Comparison of ENCODE assay signal across 11 cellular contexts in the genomic region with DNA sequence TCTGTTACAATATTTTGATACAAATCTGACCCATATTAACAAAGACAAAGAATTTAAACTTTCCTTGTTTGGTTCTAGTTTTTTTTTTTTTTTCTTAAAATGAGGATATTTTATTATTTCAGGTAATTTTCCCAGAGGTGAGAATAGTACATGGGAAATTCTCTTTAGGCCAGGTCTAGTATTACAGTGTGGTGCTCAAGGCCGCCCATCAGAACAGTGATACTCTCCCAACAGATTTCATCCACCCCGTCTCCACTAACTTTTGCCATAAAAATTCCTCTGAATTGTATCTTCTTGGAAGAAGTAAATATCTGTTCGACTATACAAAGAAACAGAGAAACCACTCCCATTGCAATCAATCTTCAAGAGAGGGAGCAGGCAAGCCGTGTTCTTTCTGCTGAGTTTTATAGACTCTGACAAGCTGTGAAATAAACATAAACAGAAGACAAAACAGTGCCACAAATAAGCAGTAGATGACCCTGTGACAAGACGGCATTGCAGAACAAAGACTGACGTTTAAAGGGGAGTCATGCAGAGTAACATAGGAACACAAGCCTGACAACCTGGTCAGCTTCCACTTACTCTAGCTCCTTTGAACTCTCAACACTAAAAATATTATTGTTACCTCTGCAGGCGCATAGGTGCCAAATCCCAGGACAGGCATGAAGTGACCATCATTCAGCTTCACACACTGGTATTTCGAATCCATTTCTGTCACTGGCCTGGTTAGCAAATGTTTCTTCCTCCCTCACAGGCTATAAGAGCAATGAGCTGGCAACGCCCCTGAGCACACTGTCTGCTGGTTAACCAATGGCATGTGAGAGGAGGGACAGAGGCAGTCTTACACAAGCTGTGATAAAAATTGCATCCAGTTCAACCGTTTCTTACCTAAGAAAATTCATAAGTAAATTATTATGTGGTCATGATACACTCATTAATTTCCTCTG. TPM values are rescaled to one million over a fixed set of nuclear protein-coding genes. Genes with fewer than 3 reads are reported as not detected.
DNase-seq lines count a peak whose midpoint lies in the region; ATAC-seq and TF ChIP-seq lines count a peak whose summit lies in the region.
"Not testable (repeated sequence)": the region's sequence is repeated elsewhere in the genome, so short reads cannot be mapped to it uniquely, and the experiment has no call there.
"Had no signal": no experiment of that assay in that cellular context is flagged by ENCODE, and none has a peak within 500 bp of the region (broad histone marks: within the 10 kb centered on the region; RNA-seq: fewer than 3 reads in every experiment).

A gene (minus strand): TSS at position 731 of the 947 bp plus-strand sequence. CDS start 22 bp downstream, at position 709.

- H4K8ac ChIP-seq in IMR-90 (ENCODE audit: low read depth in 2 of 2, low read length in 2 of 2): not testable (repeated sequence)

- TF ChIP-seq RAD21 in IMR-90 (IDR thresholded peaks at IDR 0.05; ENCODE audit: low read length); neural cell (conservative IDR thresholded peaks at IDR 0.05): not testable (repeated sequence)

- H3K36me3 ChIP-seq in IMR-90 (ENCODE audit: control insufficient read depth, insufficient read depth, low read length); neural cell (ENCODE audit: insufficient read depth, low read length); smooth muscle cell (ENCODE audit: low read depth): not testable (repeated sequence)

- H3K4me2 ChIP-seq in IMR-90 (ENCODE audit: low read depth, low read length) (peak within 1 kb of the TSS; percentile 81), neural cell (ENCODE audit: low read length) (peak within 1 kb of the TSS; percentile 74), smooth muscle cell (peak within 1 kb of the TSS; percentile 26)

- H2AFZ ChIP-seq in IMR-90 (replicated peaks; ENCODE audit: low read length, poor library complexity); smooth muscle cell (ENCODE audit: low read depth): not testable (repeated sequence)
- H2AFZ ChIP-seq in neural cell (ENCODE audit: low read depth, low read length): peak within 1 kb of the TSS; percentile 38

- not testable (repeated sequence) for H3K9me3 ChIP-seq in IMR-90 (ENCODE audit: control insufficient read depth, insufficient read depth, low read length); neural cell (ENCODE audit: low read length); smooth muscle cell (replicated peaks; ENCODE audit: low read depth)

- not testable (repeated sequence) for H3K4ac ChIP-seq in IMR-90 (ENCODE audit: low read depth, low read length)

- not testable (repeated sequence) for H3F3A ChIP-seq in neural cell (ENCODE audit: insufficient read depth, low read length, poor library complexity, severe bottlenecking); smooth muscle cell (ENCODE audit: low read depth)

- H3K4me1 ChIP-seq in IMR-90 (ENCODE audit: control insufficient read depth, insufficient read depth, low read length); smooth muscle cell (ENCODE audit: low read depth): not testable (repeated sequence)

- DNase-seq in A172 (ENCODE audit: low spot score); IMR-90; dermis blood vessel endothelial cell; smooth muscle cell (lab: John Stamatoyannopoulos, UW; ENCODE audit: unreplicated experiment): not testable (repeated sequence)
- DNase-seq in foreskin fibroblast (peak in 1 of 2 donors; percentile 28), left lobe of liver (ENCODE audit: low spot score) (peak; percentile 78)

- CTCF ChIA-PET in IMR-90 (lab: Yijun Ruan, JAX): not testable (repeated sequence)

- not testable (repeated sequence) for H4K5ac ChIP-seq in IMR-90 (ENCODE audit: low read depth, low read length)

- peak; percentile 100 for ATAC-seq in IMR-90 (ENCODE audit: low read depth)
- ATAC-seq in SK-N-SH treated with all-trans-retinoic acid at 6 μM for 48 hours: peak; percentile 96
- ATAC-seq in left lobe of liver: peak; percentile 81

- not testable (repeated sequence) for H2BK120ac ChIP-seq in IMR-90 (ENCODE audit: low read depth, low read length)

- dilution Hi-C loops in IMR-90 (cut with HindIII; ENCODE audit: low sequenced_read_pairs, unreplicated experiment): not testable (repeated sequence)

- not testable (repeated sequence) for H3K9ac ChIP-seq in IMR-90 (ENCODE audit: low read depth, low read length); smooth muscle cell (ENCODE audit: low read depth)
- peak within 1 kb of the TSS; percentile 58 for H3K9ac ChIP-seq in neural cell (ENCODE audit: low read length)

- not testable (repeated sequence) for TF ChIP-seq POLR2A in IMR-90 (IDR thresholded peaks at IDR 0.05; ENCODE audit: low read depth, low read length)

- H3K9me2 ChIP-seq in neural cell (ENCODE audit: insufficient read depth, low read length): not testable (repeated sequence)

- not testable (repeated sequence) for H3K56ac ChIP-seq in IMR-90 (ENCODE audit: extremely low read depth, insufficient read depth, low read length)

- H3K18ac ChIP-seq in IMR-90 (ENCODE audit: low read depth, low read length): not testable (repeated sequence)

- not testable (repeated sequence) for H2BK15ac ChIP-seq in IMR-90 (ENCODE audit: low read depth, low read length)

- not testable (repeated sequence) for H2BK5ac ChIP-seq in IMR-90 (ENCODE audit: low read depth, low read length, poor library complexity, severe bottlenecking)

- H3K23ac ChIP-seq in IMR-90 (ENCODE audit: low read depth, low read length): not testable (repeated sequence)

- H3K4me3 ChIP-seq in IMR-90 (ENCODE audit: insufficient read depth, low read depth, low read length): 0 out of 2 replicates have a peak within 1 kb of the TSS, but pooled peaks have one; percentile 29
- peak within 1 kb of the TSS; percentile 28 to 57 for H3K4me3 ChIP-seq in foreskin fibroblast (ENCODE audit: low read depth in 1 of 2, low read length in 2 of 2)
- peak within 1 kb of the TSS; percentile 58 for H3K4me3 ChIP-seq in neural cell (ENCODE audit: low read length)
- H3K4me3 ChIP-seq in smooth muscle cell: peak within 1 kb of the TSS; percentile 13

- H3K27ac ChIP-seq in IMR-90 (ENCODE audit: insufficient read depth, low read length); smooth muscle cell (ENCODE audit: low read depth): not testable (repeated sequence)
- peak within 1 kb of the TSS; percentile 44 for H3K27ac ChIP-seq in neural cell (ENCODE audit: low read length)

- H3K79me2 ChIP-seq in neural cell (replicated peaks; ENCODE audit: insufficient read depth, low read length); smooth muscle cell (ENCODE audit: low read depth): not testable (repeated sequence)

- not testable (repeated sequence) for H3K27me3 ChIP-seq in IMR-90 (ENCODE audit: control insufficient read depth, insufficient read depth, low read length); neural cell (ENCODE audit: insufficient read depth, low read depth, low read length); smooth muscle cell (ENCODE audit: low read depth)

- intact Hi-C loops in IMR-90 (cut with micrococcal nuclease): not testable (repeated sequence)

- TF ChIP-seq CTCF in IMR-90 (conservative IDR thresholded peaks at IDR 0.05; ENCODE audit: low read depth, low read length); foreskin fibroblast (IDR thresholded peaks at IDR 0.05; ENCODE audit: low read depth, low read length); neural cell (IDR thresholded peaks at IDR 0.05; ENCODE audit: poor library complexity, severe bottlenecking); smooth muscle cell (IDR thresholded peaks at IDR 0.05; ENCODE audit: borderline replicate concordance, insufficient read depth, poor library complexity, severe bottlenecking): not testable (repeated sequence)

- H4K20me1 ChIP-seq in IMR-90 (ENCODE audit: insufficient read depth, low read length); neural cell (ENCODE audit: insufficient read depth); smooth muscle cell (ENCODE audit: low read depth): not testable (repeated sequence)

- POLR2A ChIA-PET in IMR-90 (lab: Charles Lee; ENCODE audit: unreplicated experiment): not testable (repeated sequence)

- not testable (repeated sequence) for H2BK20ac ChIP-seq in IMR-90 (ENCODE audit: low read depth, low read length)

- BruUV-seq in IMR-90 (replicated peaks; lab: Mats Ljungman, UMichigan): TSS peak; percentile 99

- H3K9me1 ChIP-seq in IMR-90 (ENCODE audit: insufficient read depth, low read length): not testable (repeated sequence)

- not testable (repeated sequence) for H3K79me1 ChIP-seq in IMR-90 (ENCODE audit: low read depth in 1 of 2, low read length in 2 of 2)

- H2AK9ac ChIP-seq in IMR-90 (replicated peaks; ENCODE audit: low read depth, low read length, poor library complexity): not testable (repeated sequence)

- TF ChIP-seq EP300 in neural cell (conservative IDR thresholded peaks at IDR 0.05; ENCODE audit: poor library complexity, severe bottlenecking): not testable (repeated sequence)

- H3K14ac ChIP-seq in IMR-90 (replicated peaks; ENCODE audit: low read depth, low read length): not testable (repeated sequence)

- no CpG with 5 or more reads among the region's 10 CpGs for WGBS in IMR-90 (ENCODE audit: extremely low coverage in 2 of 2, insufficient read length in 1 of 2), 2 experiments
- WGBS in smooth muscle cell (ENCODE audit: low lambda C conversion rate): 71% methylated on average over 9 of the region's 10 CpGs

- H4K91ac ChIP-seq in IMR-90 (ENCODE audit: insufficient read depth, low read depth, low read length): not testable (repeated sequence)

- not testable (repeated sequence) for H2AK5ac ChIP-seq in IMR-90 (ENCODE audit: low read depth, low read length)

- in situ Hi-C loops in IMR-90 (cut with MboI; ENCODE audit: low sequenced_read_pairs): not testable (repeated sequence)

TF ChIP-seq in neural cell, 6 proteins besides CTCF, POLR2A, EP300 and RAD21 (continues in another document):
- TF ChIP-seq POLR2AphosphoS5 (IDR thresholded peaks at IDR 0.05): peak; percentile 58

RNA-seq across cellular contexts. Expression of the gene that starts here (rescaled TPM):
- total RNA-seq in A172 (2014; rRNA removed; shearing (Covaris generic)): 50.4 and 186 TPM in 2 replicates
- total RNA-seq in IMR-90 (2012; rRNA removed): 0.28 and 0.36 TPM in 2 replicates
- 0.99 and 1.0 TPM in 2 replicates for polyA plus RNA-seq in IMR-90 (2012; rRNA removed)
- 0.76 and 1.7 TPM in 2 replicates for polyA plus RNA-seq in IMR-90 (2012; cell fraction: cytosol; rRNA removed)
- polyA plus RNA-seq in IMR-90 (2012; cell fraction: nucleus; rRNA removed; ENCODE audit: low replicate concordance): 0.20 and 1.5 TPM in 2 replicates
- 50.2 and 63.2 TPM in 2 replicates for total RNA-seq in dermis blood vessel endothelial cell
- 1,010 TPM for total RNA-seq in left lobe of liver
- 162 and 170 TPM in 2 replicates for polyA plus RNA-seq in neural cell
- 53.6 and 73.4 TPM in 2 replicates for polyA minus RNA-seq in neural cell
- 6.6 and 8.5 TPM in 2 replicates for total RNA-seq in smooth muscle cell
- 9.0 and 19.6 TPM in 2 replicates for polyA plus RNA-seq in smooth muscle cell
- total RNA-seq: OCI-LY7, osteocyte had no signal
- polyA plus RNA-seq: CD14-positive monocyte had no signal

Comparison
In these comparisons a context has a peak if more than half of its experiments do, and no peak if none do; other contexts are left out.
1. H3K4me2 ChIP-seq: peak in every context shown above with its lines; median percentile 81 in IMR-90; 74 in neural cell; 26 in smooth muscle cell.